28 cellular contexts compared by ENCODE assay signal in the genomic region with DNA sequence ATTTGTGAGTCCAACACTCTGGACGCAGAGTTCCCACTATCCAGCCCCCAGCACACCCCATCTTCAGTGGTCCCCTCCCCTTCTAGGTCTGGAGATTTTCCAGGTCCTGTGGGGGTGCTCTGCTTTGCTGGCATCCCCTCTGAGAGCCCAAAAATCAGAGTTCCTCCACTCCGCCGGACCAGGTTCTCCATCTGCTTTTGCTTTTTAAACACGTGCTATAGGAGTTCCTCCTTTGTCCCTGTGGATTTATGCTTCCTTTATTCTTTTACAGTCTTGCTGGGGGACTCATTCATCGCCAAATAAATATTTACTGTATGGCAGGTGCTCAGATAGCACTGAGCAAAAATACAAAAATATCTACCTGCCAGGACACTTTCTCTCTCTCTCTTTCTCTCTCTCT.
"Had no signal": no experiment of that assay in that cellular context is flagged by ENCODE, and none has a peak within 500 bp of the region (broad histone marks: within the 10 kb centered on the region; RNA-seq: fewer than 3 reads in every experiment).

No MANE protein-coding gene starts in this region.

- FAIRE-seq: TTC549 had no signal

- H3K27ac ChIP-seq: ascending aorta, cardiac muscle cell, colonic mucosa, Peyer's patch had no signal

- H3K4me3 ChIP-seq: ascending aorta, cardiac muscle cell, colonic mucosa, Peyer's patch, SJSA1 had no signal

- H3K36me3 Mint-ChIP-seq: activated naive CD4-positive, alpha-beta T cell treated with anti-CD3 and anti-CD28 coated beads, Interleukin-2, amount 50 U/mL, for 24 hours; activated naive CD8-positive, alpha-beta T cell treated with anti-CD3 and anti-CD28 coated beads, Interleukin-2, amount 10 ng/mL, durations not matched to agents 7 days and 5 days had no signal

- H3K4me1 Mint-ChIP-seq: activated CD4-positive, alpha-beta T cell treated with anti-CD3 and anti-CD28 coated beads, Interleukin-2, amount 10 ng/mL, durations not matched to agents 24 days and 14 days; activated naive CD4-positive, alpha-beta T cell treated with anti-CD3 and anti-CD28 coated beads, Interleukin-2, amount 50 U/mL, for 24 hours; activated naive CD8-positive, alpha-beta T cell treated with anti-CD3 and anti-CD28 coated beads, Interleukin-2, amount 10 ng/mL, durations not matched to agents 7 days and 5 days; central memory CD8-positive, alpha-beta T cell had no signal

- H3K9me3 ChIP-seq: ascending aorta, colonic mucosa, Peyer's patch, SJSA1, SK-N-SH had no signal

- H3K27me3 Mint-ChIP-seq: activated CD4-positive, alpha-beta T cell treated with anti-CD3 and anti-CD28 coated beads, Interleukin-2, amount 10 ng/mL, durations not matched to agents 24 days and 14 days; activated CD8-positive, alpha-beta T cell treated with anti-CD3 and anti-CD28 coated beads for 36 hours; activated naive CD4-positive, alpha-beta T cell treated with anti-CD3 and anti-CD28 coated beads, Interleukin-2, amount 50 U/mL, for 24 hours; activated naive CD8-positive, alpha-beta T cell treated with anti-CD3 and anti-CD28 coated beads, Interleukin-2, amount 10 ng/mL, durations not matched to agents 7 days and 5 days; activated T-cell treated with anti-CD3 and anti-CD28 coated beads, Interleukin-2, amount 50 U/mL, for 24 hours had no signal

- H3K4me2 ChIP-seq: SK-N-SH had no signal

- DNase-seq: activated CD4-positive, alpha-beta T cell treated with anti-CD3 and anti-CD28 coated beads, Interleukin-2, amount 10 ng/mL, durations not matched to agents 24 days and 14 days; activated CD4-positive, alpha-beta T cell treated with anti-CD3 and anti-CD28 coated beads, Interleukin-2, amount 50 U/mL, for 4 hours; activated CD8-positive, alpha-beta T cell treated with anti-CD3 and anti-CD28 coated beads for 36 hours; activated gamma-delta T cell; activated naive CD4-positive, alpha-beta T cell treated with Interleukin-2 at 50 U/mL for 16 hours; activated naive CD8-positive, alpha-beta T cell treated with anti-CD3 and anti-CD28 coated beads, Interleukin-2, amount 10 ng/mL, durations not matched to agents 7 days and 5 days; activated T-cell treated with anti-CD3 and anti-CD28 coated beads, Interleukin-2, amount 50 U/mL, for 24 hours; amygdala; colonic mucosa; NCI-H1436 treated with DMSO at 0.1 percent for 48 hours; NCI-H1694 treated with DMSO at 0.1 percent for 48 hours; NCI-H2029; NCI-H2171 treated with DMSO at 0.1 percent for 48 hours; NCI-H2227 treated with DMSO at 0.1 percent for 48 hours; NCI-H526; Peyer's patch; RPMI8226; SHP77 treated with DMSO at 0.1 percent for 48 hours; SK-N-SH had no signal

- H3K9ac ChIP-seq: SK-N-SH had no signal

- H3K27me3 ChIP-seq: ascending aorta, cardiac muscle cell, colonic mucosa, Peyer's patch, SJSA1 had no signal

- H3K4me1 ChIP-seq: ascending aorta, colonic mucosa, Peyer's patch had no signal

- H3K4me3 Mint-ChIP-seq: activated CD4-positive, alpha-beta T cell treated with anti-CD3 and anti-CD28 coated beads, Interleukin-2, amount 10 ng/mL, durations not matched to agents 24 days and 14 days; activated CD8-positive, alpha-beta T cell treated with anti-CD3 and anti-CD28 coated beads for 36 hours; activated naive CD4-positive, alpha-beta T cell treated with anti-CD3 and anti-CD28 coated beads, Interleukin-2, amount 50 U/mL, for 24 hours; activated naive CD8-positive, alpha-beta T cell treated with anti-CD3 and anti-CD28 coated beads, Interleukin-2, amount 10 ng/mL, durations not matched to agents 7 days and 5 days; activated T-cell treated with anti-CD3 and anti-CD28 coated beads, Interleukin-2, amount 50 U/mL, for 24 hours; central memory CD8-positive, alpha-beta T cell; T-helper 1 cell treated with Interleukin-12 subunit alpha and Interleukin-12 subunit beta and Interleukin-4 antibody, amounts not matched to agents 30 μg/mL and 1 μg/mL, for 36 hours; T-helper 2 cell treated with Interferon-gamma antibody and Interleukin-4, amounts not matched to agents 5 μg/mL and 100 μg/mL, for 36 hours had no signal

- H3K27ac Mint-ChIP-seq: activated CD4-positive, alpha-beta T cell treated with anti-CD3 and anti-CD28 coated beads, Interleukin-2, amount 10 ng/mL, durations not matched to agents 24 days and 14 days; activated CD8-positive, alpha-beta T cell treated with anti-CD3 and anti-CD28 coated beads for 36 hours; activated naive CD4-positive, alpha-beta T cell treated with anti-CD3 and anti-CD28 coated beads, Interleukin-2, amount 50 U/mL, for 24 hours; activated naive CD8-positive, alpha-beta T cell treated with anti-CD3 and anti-CD28 coated beads, Interleukin-2, amount 10 ng/mL, durations not matched to agents 7 days and 5 days; activated T-cell treated with anti-CD3 and anti-CD28 coated beads, Interleukin-2, amount 50 U/mL, for 24 hours; activated T-helper 2 cell treated with anti-CD3 and anti-CD28 coated beads, Interferon-gamma antibody, Interleukin-2, Interleukin-4, amounts not matched to agents 10 μg/mL and 5 μg/mL and 100 μg/mL, durations not matched to agents 14 hours and 24 hours and 36 hours; T-helper 1 cell treated with Interleukin-12 subunit alpha and Interleukin-12 subunit beta and Interleukin-4 antibody, amounts not matched to agents 30 μg/mL and 1 μg/mL, for 36 hours; T-helper 2 cell treated with Interferon-gamma antibody and Interleukin-4, amounts not matched to agents 5 μg/mL and 100 μg/mL, for 36 hours had no signal

- H3K36me3 ChIP-seq: ascending aorta, cardiac muscle cell, colonic mucosa, Peyer's patch, SJSA1 had no signal

- H3K9me2 ChIP-seq: SK-N-SH had no signal

- ATAC-seq: activated CD8-positive, alpha-beta T cell treated with anti-CD3 and anti-CD28 coated beads for 36 hours had no signal
